Comparison of ENCODE assay signal across 18 cellular contexts in the genomic region with DNA sequence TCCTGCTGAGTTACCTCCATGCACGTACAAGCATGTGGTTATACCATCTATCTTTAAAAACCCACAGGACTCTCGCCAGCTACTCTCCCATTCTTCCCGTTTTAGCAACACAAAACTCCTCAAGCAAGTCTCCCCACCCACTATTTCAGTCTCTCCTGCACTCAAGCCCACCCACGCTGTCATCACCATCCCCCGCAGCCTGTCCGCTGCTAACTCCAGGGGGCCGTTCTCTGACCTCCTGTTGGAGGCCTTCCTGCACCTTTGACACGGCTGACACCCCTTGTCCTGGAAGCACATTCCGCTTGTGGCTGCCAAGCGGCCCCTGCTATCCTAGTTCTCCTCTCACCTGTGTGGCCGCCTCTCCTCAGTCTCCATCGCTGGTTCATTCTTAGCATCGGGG. TPM values are rescaled to one million over a fixed set of nuclear protein-coding genes. Genes with fewer than 3 reads are reported as not detected.
DNase-seq lines count a peak whose midpoint lies in the region; ATAC-seq and TF ChIP-seq lines count a peak whose summit lies in the region.
"Had no signal": no experiment of that assay in that cellular context is flagged by ENCODE, and none has a peak within 500 bp of the region (broad histone marks: within the 10 kb centered on the region; RNA-seq: fewer than 3 reads in every experiment).

No MANE protein-coding gene starts in this region.

- H3K4me1 ChIP-seq in left ventricle myocardium inferior (peaks cover 66% of the 10 kb centered on the region), NT2/D1 (ENCODE audit: insufficient read depth, insufficient read length) (peaks cover 16% of the 10 kb centered on the region), transverse colon (peaks cover 20 to 44% (median 31%) of the 10 kb centered on the region in 4 donors)

- in situ Hi-C loops in transverse colon (cut with MboI; ENCODE audit: low pct_ligation_motif_present in 1 of 4, low pct_unique_long_range_greater_than_20kb in 1 of 4, low sequenced_read_pairs in 3 of 4): loop anchor here in 1 of 4 donors (25.0 kb wide), 1 partner anchor 185 kb away; no protein-coding TSS in a partner anchor

- peak overlapping the region; percentile 23 for H3K4me3 ChIP-seq in left ventricle myocardium inferior
- no peak overlapping the region for H3K4me3 ChIP-seq in NT2/D1 (ENCODE audit: insufficient read length, low read depth)
- H3K4me3 ChIP-seq in transverse colon: peak overlapping the region in 1 of 4 donors; percentile 34
- H3K4me3 ChIP-seq: A549 had no signal

- H3K36me3 ChIP-seq in left ventricle myocardium inferior: no peaks in the 10 kb centered on the region
- H3K36me3 ChIP-seq in NT2/D1 (ENCODE audit: insufficient read depth, insufficient read length, low read length): no peaks in the 10 kb centered on the region
- H3K36me3 ChIP-seq in transverse colon: no peaks in the 10 kb centered on the region

- H3K9me3 ChIP-seq in left ventricle myocardium inferior (replicated peaks) (no peaks in the 10 kb centered on the region), NT2/D1 (ENCODE audit: insufficient read depth, low read length) (no peaks in the 10 kb centered on the region; the same call in 1 of the 2 replicates), transverse colon (no peaks in the 10 kb centered on the region)
- H3K9me3 ChIP-seq: A549 had no signal

- no peak for TF ChIP-seq POLR2A in transverse colon (IDR thresholded peaks at IDR 0.05)

- intact Hi-C loops in left ventricle myocardium inferior (cut with micrococcal nuclease): no loop called here
- intact Hi-C loops in Right ventricle myocardium inferior (cut with DNase I): no loop called here
- intact Hi-C loops in transverse colon (cut with DNase I; ENCODE audit: low total_unique reads): loop anchor here (5.0 kb wide), 1 partner anchor 195 kb away; no protein-coding TSS in a partner anchor

- peaks cover 28% of the 10 kb centered on the region for H3K27me3 ChIP-seq in left ventricle myocardium inferior (ENCODE audit: low read depth)
- H3K27me3 ChIP-seq in NT2/D1 (ENCODE audit: insufficient read depth, insufficient read length): peaks cover 4% of the 10 kb centered on the region
- H3K27me3 ChIP-seq in transverse colon: peaks cover 15% of the 10 kb centered on the region

- no peak for ATAC-seq in Right ventricle myocardium inferior
- no peak for ATAC-seq in stimulated activated naive B cell treated with anti-CD40 and anti-IgM and Interleukin-4, amounts not matched to agents 10 μg/mL and 1 μg/mL and 100 μg/mL, for 72 hours (replicated peaks)

- H3K27ac Mint-ChIP-seq in stimulated activated naive B cell treated with anti-CD40 and anti-IgM and Interleukin-4, amounts not matched to agents 10 μg/mL and 1 μg/mL and 100 μg/mL, for 72 hours: no peak overlapping the region

- peaks cover 36 to 62% of the 10 kb centered on the region in 2 donors for H3K4me1 Mint-ChIP-seq in stimulated activated naive B cell treated with anti-CD40 and anti-IgM and Interleukin-4, amounts not matched to agents 10 μg/mL and 1 μg/mL and 100 μg/mL, for 72 hours

- H3K4me3 Mint-ChIP-seq in stimulated activated naive B cell treated with anti-CD40 and anti-IgM and Interleukin-4, amounts not matched to agents 10 μg/mL and 1 μg/mL and 100 μg/mL, for 72 hours: peak overlapping the region in 1 of 2 donors; percentile 10

- H3K9me3 Mint-ChIP-seq in stimulated activated naive B cell treated with anti-CD40 and anti-IgM and Interleukin-4, amounts not matched to agents 10 μg/mL and 1 μg/mL and 100 μg/mL, for 72 hours: no peaks in the 10 kb centered on the region

- TF ChIP-seq EP300 in transverse colon (IDR thresholded peaks at IDR 0.05; ENCODE audit: low read depth): no peak

- 81 to 82% methylated on average over 5 to 13 of the region's 13 CpGs for WGBS in transverse colon (ENCODE audit: low coverage in 1 of 2), 2 donors

- H3K27me3 Mint-ChIP-seq in stimulated activated naive B cell treated with anti-CD40 and anti-IgM and Interleukin-4, amounts not matched to agents 10 μg/mL and 1 μg/mL and 100 μg/mL, for 72 hours: peaks cover 50 to 72% of the 10 kb centered on the region in 2 donors

- TF ChIP-seq CTCF in left ventricle myocardium inferior (IDR thresholded peaks at IDR 0.05; ENCODE audit: borderline replicate concordance) (no peak), transverse colon (IDR thresholded peaks at IDR 0.05) (no peak)

- DNase-seq in left ventricle myocardium inferior (no peak), Right ventricle myocardium inferior (ENCODE audit: missing footprints) (no peak), NT2/D1 (ENCODE audit: low read depth, low spot score) (no peak), mucosa of gallbladder (ENCODE audit: low spot score) (peak; percentile 8), transverse colon (no peak), NCI-H524 (lab: John Stamatoyannopoulos, UW) (no peak), amniotic stem cell (lab: John Stamatoyannopoulos, UW) (no peak)
- DNase-seq in stimulated activated naive B cell treated with anti-CD40 and anti-IgM and Interleukin-4, amounts not matched to agents 10 μg/mL and 1 μg/mL and 100 μg/mL, for 72 hours: no peak
- DNase-seq: Calu3, DMS79 treated with DMSO at 0.1 percent for 48 hours, GOT3, Karpas-422, NCI-H1105 treated with DMSO at 0.1 percent for 48 hours, NCI-H187 treated with DMSO at 0.1 percent for 48 hours, NCI-H2171, NCI-H510A had no signal

- peak overlapping the region; percentile 35 for H3K9ac ChIP-seq in NT2/D1 (ENCODE audit: insufficient read length, low read depth)

- no peaks in the 10 kb centered on the region for H3K36me3 Mint-ChIP-seq in stimulated activated naive B cell treated with anti-CD40 and anti-IgM and Interleukin-4, amounts not matched to agents 10 μg/mL and 1 μg/mL and 100 μg/mL, for 72 hours
- H3K36me3 Mint-ChIP-seq: CD4-positive, CD25-positive, alpha-beta regulatory T cell had no signal

- H3K27ac ChIP-seq in left ventricle myocardium inferior (replicated peaks) (no peak overlapping the region), transverse colon (peak overlapping the region in 3 of 4 donors; percentile 13 to 46 (median 18))
- H3K27ac ChIP-seq: A549 had no signal

RNA-seq across cellular contexts. Expression of gene PCSK6, which starts 7.5 kb away (rescaled TPM):
- total RNA-seq in left ventricle myocardium inferior (28.6 TPM), Right ventricle myocardium inferior (33.8 TPM), mucosa of gallbladder (15.0 TPM), transverse colon (100 to 1,000 TPM in 1 of 4 donors, 10 to 100 TPM in 3; 20.3 to 119 (median 49.7) TPM)
